19 cellular contexts compared by ENCODE assay signal in genomic region chr6:36025932-36026327, GRCh38. TPM values are rescaled to one million over a fixed set of nuclear protein-coding genes. Genes with fewer than 3 reads are reported as not detected.
DNase-seq lines count a peak whose midpoint lies in the region; ATAC-seq and TF ChIP-seq lines count a peak whose summit lies in the region.
"Had no signal": no experiment of that assay in that cellular context is flagged by ENCODE, and none has a peak within 500 bp of the region (broad histone marks: within the 10 kb centered on the region; RNA-seq: fewer than 3 reads in every experiment).

No MANE protein-coding gene starts in this region.

- in situ Hi-C loops in G401 (cut with HindIII; ENCODE audit: low sequenced_read_pairs) = no loop called here

- peak overlapping the region; percentile 57 for H3K27ac Mint-ChIP-seq in T-helper 17 cell
- H3K27ac Mint-ChIP-seq: activated CD4-positive, alpha-beta T cell treated with anti-CD3 and anti-CD28 coated beads, Interleukin-2, amount 10 ng/mL, durations not matched to agents 24 days and 14 days; stimulated activated naive CD8-positive, alpha-beta T cell treated with anti-CD3 and anti-CD28 coated beads, Interleukin-15, Interleukin-2, amounts not matched to agents 100 ng/mL and 50 ng/mL, for 24 hours had no signal

- no peak overlapping the region for H3K4me3 Mint-ChIP-seq in T-helper 17 cell
- H3K4me3 Mint-ChIP-seq: activated CD4-positive, alpha-beta T cell treated with anti-CD3 and anti-CD28 coated beads, Interleukin-2, amount 10 ng/mL, durations not matched to agents 24 days and 14 days; CD4-positive, alpha-beta memory T cell; dendritic cell treated with granulocyte-macrophage colony-stimulating factor and Interleukin-4, amounts not matched to agents 40 ng/mL and 50 ng/mL, for 4 days; naive thymus-derived CD4-positive, alpha-beta T cell; stimulated activated naive CD8-positive, alpha-beta T cell treated with anti-CD3 and anti-CD28 coated beads, Interleukin-15, Interleukin-2, amounts not matched to agents 100 ng/mL and 50 ng/mL, for 24 hours had no signal

- H3K27me3 ChIP-seq in H7 (ENCODE audit: control insufficient read depth, insufficient read depth, low read length) = peaks cover 6% of the 10 kb centered on the region
- H3K27me3 ChIP-seq: adrenal gland had no signal

- H3K36me3 Mint-ChIP-seq in T-helper 17 cell (ENCODE audit: low read depth) = no peaks in the 10 kb centered on the region

- TF ChIP-seq CTCF in foreskin fibroblast (IDR thresholded peaks at IDR 0.05; ENCODE audit: low read depth, low read length) = no peak

- no peaks in the 10 kb centered on the region for H3K36me3 ChIP-seq in H7 (replicated peaks; ENCODE audit: control insufficient read depth, insufficient read depth, low read length)
- H3K36me3 ChIP-seq: adrenal gland, gastrocnemius medialis had no signal

- no peak overlapping the region for H3K4me3 ChIP-seq in H7 (ENCODE audit: insufficient read depth, low read depth, low read length)
- no peak overlapping the region for H3K4me3 ChIP-seq in foreskin fibroblast (ENCODE audit: low read depth in 1 of 2, low read length in 2 of 2)
- H3K4me3 ChIP-seq: adrenal gland, gastrocnemius medialis had no signal

- H3K27me3 Mint-ChIP-seq in T-helper 17 cell = peaks cover 29% of the 10 kb centered on the region

- ATAC-seq in T-helper 17 cell = no peak
- ATAC-seq: gastrocnemius medialis; left colon; naive thymus-derived CD4-positive, alpha-beta T cell had no signal

- no peaks in the 10 kb centered on the region for H3K9me3 ChIP-seq in T-helper 17 cell (ENCODE audit: control insufficient read depth, low read length, poor library complexity, severe bottlenecking)
- H3K9me3 ChIP-seq: adrenal gland, gastrocnemius medialis had no signal

- peaks cover 22% of the 10 kb centered on the region for H3K4me1 Mint-ChIP-seq in T-helper 17 cell

- DNase-seq in H7 (peak; percentile 15), T-helper 17 cell (no peak), foreskin fibroblast (peak; percentile 52 to 78), pulmonary artery endothelial cell (ENCODE audit: low read depth, low spot score) (peak; percentile 24), middle frontal gyrus (ENCODE audit: extremely low spot score, low spot score) (no peak), GM19240 (ENCODE audit: insufficient read length, low spot score) (no peak), G401 (ENCODE audit: low spot score) (no peak)
- DNase-seq: activated CD4-positive, alpha-beta T cell treated with anti-CD3 and anti-CD28 coated beads, Interleukin-2, amount 10 ng/mL, durations not matched to agents 24 days and 14 days; activated T-cell treated with anti-CD3 and anti-CD28 coated beads, Interleukin-2, amount 50 U/mL, for 48 hours; adrenal gland; gastrocnemius medialis; naive thymus-derived CD4-positive, alpha-beta T cell; NCI-H1105 had no signal

RNA-seq across cellular contexts. Expression of gene SLC26A8, which starts 1.5 kb away (rescaled TPM):
- 0.03 TPM in 1 of 2 replicates, not detected in the other for total RNA-seq in H7 (2014; rRNA removed; shearing (Covaris generic))
- total RNA-seq in T-helper 17 cell = under 1 TPM in 1 of 2 donors, not detected in 1; 0.37 TPM
- under 0.01 TPM in 1 of 2 replicates, not detected in the other for total RNA-seq in pulmonary artery endothelial cell
- total RNA-seq in G401 (2014; rRNA removed; shearing (Covaris generic)) = not detected in 2 replicates
- total RNA-seq: activated CD4-positive, alpha-beta T cell treated with anti-CD3 and anti-CD28 coated beads, Interleukin-2, amount 10 ng/mL, durations not matched to agents 24 days and 14 days; NCI-H460; T-helper 1 cell treated with Interleukin-12 subunit alpha and Interleukin-12 subunit beta and Interleukin-4 antibody, amounts not matched to agents 30 ng/mL and 1 ng/mL, for 36 hours had no signal

RNA-seq across cellular contexts. Expression of gene MAPK14, which starts 1.7 kb away (rescaled TPM):
- total RNA-seq in H7 (2014; rRNA removed; shearing (Covaris generic)) = 34.2 and 35.8 TPM in 2 replicates
- total RNA-seq in T-helper 17 cell (10 to 100 TPM; 43.7 to 48.1 TPM), pulmonary artery endothelial cell (59.4 and 69.6 TPM in 2 replicates)
- total RNA-seq in G401 (2014; rRNA removed; shearing (Covaris generic)) = 29.5 and 32.9 TPM in 2 replicates

Comparison
In these comparisons a context has a peak if more than half of its experiments do, and no peak if none do; other contexts are left out.
1. DNase-seq: peak in H7 (single experiment), foreskin fibroblast (2 of 2) and pulmonary artery endothelial cell (single experiment); none in T-helper 17 cell (0 of 3), middle frontal gyrus (single experiment), GM19240 (single experiment) and G401 (single experiment).